1 cellular context compared by ENCODE assay signal in the genomic region with DNA sequence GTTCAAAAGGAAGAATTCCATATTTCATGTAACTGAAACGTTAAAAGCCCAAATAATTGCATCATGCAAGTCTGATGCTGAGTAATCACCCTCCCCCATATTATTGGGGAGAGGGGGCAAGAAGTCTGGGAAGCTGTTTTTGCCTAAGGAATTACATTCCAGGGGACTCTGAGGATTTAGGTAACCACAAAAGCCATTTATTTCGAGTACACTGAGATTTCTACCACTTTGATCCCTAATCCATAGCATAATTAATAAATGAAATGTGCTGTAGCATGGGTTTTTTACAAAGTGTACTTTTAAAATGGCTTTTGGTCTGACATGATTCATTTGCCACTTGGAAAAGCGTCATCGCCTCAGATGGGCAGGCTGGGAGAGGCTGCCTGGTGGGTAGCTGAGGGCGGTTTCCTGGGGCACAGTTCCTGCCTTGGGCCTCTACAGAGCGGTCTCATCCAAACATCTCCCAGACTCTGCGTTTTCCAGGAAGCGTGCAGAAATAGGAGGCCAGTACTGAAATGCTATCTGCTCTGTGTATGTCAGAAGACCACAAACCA.
TF ChIP-seq lines count a peak whose summit lies in the region.

No MANE protein-coding gene starts in this region.

TF ChIP-seq in HCT116, 20 proteins besides CTCF, POLR2A, EP300 and RAD21 (continued from another document):
- TF ChIP-seq REST (IDR thresholded peaks at IDR 0.05; ENCODE audit: low read depth), result no peak
- TF ChIP-seq EZH2phosphoT487 (IDR thresholded peaks at IDR 0.05; ENCODE audit: borderline replicate concordance), result no peak
- TF ChIP-seq YY1 (IDR thresholded peaks at IDR 0.05; ENCODE audit: extremely low read depth, insufficient replicate concordance, low read depth, low read length), result no peak
